1 cellular context compared by ENCODE assay signal in the genomic region with DNA sequence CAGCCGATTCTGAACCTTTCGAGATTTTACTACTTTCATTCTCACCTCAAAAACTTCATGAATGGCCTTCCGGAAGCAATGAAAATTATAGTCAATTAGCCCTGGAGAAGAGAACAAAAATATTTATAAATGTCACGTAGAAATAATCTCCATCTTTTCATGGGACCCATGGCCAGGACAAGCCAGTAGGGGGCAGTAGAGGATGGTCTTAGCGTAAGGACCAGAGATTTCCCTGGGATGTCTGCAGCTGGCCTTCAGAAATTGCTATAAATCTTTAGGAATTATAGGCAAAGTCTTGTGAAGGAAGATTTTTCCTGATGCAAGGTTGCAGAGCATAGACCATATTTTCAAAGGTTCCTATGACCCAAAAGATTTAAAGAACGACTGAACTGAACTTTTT.
TF ChIP-seq lines count a peak whose summit lies in the region.

No MANE protein-coding gene starts in this region.

TF ChIP-seq in H1, 55 proteins besides CTCF, POLR2A, EP300 and RAD21 (continued from another document):
- TF ChIP-seq SAP30 (IDR thresholded peaks at IDR 0.05; ENCODE audit: insufficient read depth, insufficient replicate concordance, low read length) (no peak), RNF2 (IDR thresholded peaks at IDR 0.05; ENCODE audit: borderline replicate concordance, low read depth, low read length, missing control alignments, poor library complexity, severe bottlenecking) (no peak)
